19 cellular contexts compared by ENCODE assay signal in genomic region chr5:127231118-127231517, GRCh38. TPM values are rescaled to one million over a fixed set of nuclear protein-coding genes. Genes with fewer than 3 reads are reported as not detected.
DNase-seq lines count a peak whose midpoint lies in the region; ATAC-seq lines count a peak whose summit lies in the region.
"Had no signal": no experiment of that assay in that cellular context is flagged by ENCODE, and none has a peak within 500 bp of the region (broad histone marks: within the 10 kb centered on the region; RNA-seq: fewer than 3 reads in every experiment).

No MANE protein-coding gene starts in this region.

- peak overlapping the region; percentile 3 for H3K4me3 Mint-ChIP-seq in activated T-cell treated with anti-CD3 and anti-CD28 coated beads, Interleukin-2, amount 50 U/mL, for 4 hours
- peak overlapping the region in 6 of 7 donors; percentile 6 to 73 (median 44) for H3K4me3 Mint-ChIP-seq in CD8-positive, alpha-beta memory T cell
- H3K4me3 Mint-ChIP-seq in effector memory CD8-positive, alpha-beta T cell: peak overlapping the region; percentile 1 to 3
- peak overlapping the region; percentile 43 for H3K4me3 Mint-ChIP-seq in natural killer cell treated with Interleukin-12 subunit alpha and Interleukin-12 subunit beta and Interleukin-15 and Interleukin-18, amount 100 ng/mL, for 72 hours
- H3K4me3 Mint-ChIP-seq: GM23338, HFFc6 had no signal

- H3K27me3 ChIP-seq in CD8-positive, alpha-beta memory T cell (ENCODE audit: insufficient read depth, low read length, poor library complexity, severe bottlenecking): no peaks in the 10 kb centered on the region

- H3K9me3 ChIP-seq in CD8-positive, alpha-beta memory T cell (ENCODE audit: low read length): no peaks in the 10 kb centered on the region

- CTCF ChIA-PET in CD8-positive, alpha-beta memory T cell (lab: Charles Lee): no interaction called here

- H3K27ac Mint-ChIP-seq in CD8-positive, alpha-beta memory T cell: peak overlapping the region in 2 of 8 donors; percentile 32 to 62
- H3K27ac Mint-ChIP-seq in effector memory CD8-positive, alpha-beta T cell: no peak overlapping the region
- no peak overlapping the region for H3K27ac Mint-ChIP-seq in natural killer cell treated with Interleukin-12 subunit alpha and Interleukin-12 subunit beta and Interleukin-15 and Interleukin-18, amount 100 ng/mL, for 72 hours
- H3K27ac Mint-ChIP-seq: GM23338, HFFc6 had no signal

- peaks cover 10% of the 10 kb centered on the region for H3K9me3 Mint-ChIP-seq in activated T-cell treated with anti-CD3 and anti-CD28 coated beads, Interleukin-2, amount 50 U/mL, for 4 hours
- peaks cover 0 to 4% (median 0%) of the 10 kb centered on the region in 5 donors for H3K9me3 Mint-ChIP-seq in CD8-positive, alpha-beta memory T cell
- H3K9me3 Mint-ChIP-seq in effector memory CD8-positive, alpha-beta T cell: no peaks in the 10 kb centered on the region
- no peaks in the 10 kb centered on the region for H3K9me3 Mint-ChIP-seq in natural killer cell treated with Interleukin-12 subunit alpha and Interleukin-12 subunit beta and Interleukin-15 and Interleukin-18, amount 100 ng/mL, for 72 hours
- H3K9me3 Mint-ChIP-seq: GM23338, HFFc6 had no signal

- no peak for ATAC-seq in activated T-cell treated with anti-CD3 and anti-CD28 coated beads, Interleukin-2, amount 50 U/mL, for 4 hours
- ATAC-seq in effector memory CD8-positive, alpha-beta T cell (replicated peaks): no peak
- no peak for ATAC-seq in natural killer cell treated with Interleukin-12 subunit alpha and Interleukin-12 subunit beta and Interleukin-15 and Interleukin-18, amount 100 ng/mL, for 72 hours
- ATAC-seq: GM23338, Panc1, Right ventricle myocardium inferior had no signal

- no peak overlapping the region for H3K27ac ChIP-seq in CD8-positive, alpha-beta memory T cell (ENCODE audit: low read depth, low read length)

- peaks cover 8% of the 10 kb centered on the region for H3K4me1 Mint-ChIP-seq in activated T-cell treated with anti-CD3 and anti-CD28 coated beads, Interleukin-2, amount 50 U/mL, for 4 hours (ENCODE audit: low read depth)
- peaks cover 8 to 24% (median 22%) of the 10 kb centered on the region in 3 donors for H3K4me1 Mint-ChIP-seq in CD8-positive, alpha-beta memory T cell
- peaks cover 8% of the 10 kb centered on the region in 2 donors for H3K4me1 Mint-ChIP-seq in effector memory CD8-positive, alpha-beta T cell (ENCODE audit: low read depth in 2 of 2)
- H3K4me1 Mint-ChIP-seq in natural killer cell treated with Interleukin-12 subunit alpha and Interleukin-12 subunit beta and Interleukin-15 and Interleukin-18, amount 100 ng/mL, for 72 hours (ENCODE audit: low read depth in 2 of 2): no peaks in the 10 kb centered on the region

- peaks cover 12% of the 10 kb centered on the region for H3K4me1 ChIP-seq in CD8-positive, alpha-beta memory T cell (ENCODE audit: insufficient read depth, low read length)

- POLR2A ChIA-PET in CD8-positive, alpha-beta memory T cell (lab: Charles Lee): no interaction called here

- no peak for DNase-seq in activated T-cell treated with anti-CD3 and anti-CD28 coated beads, Interleukin-2, amount 50 U/mL, for 4 hours
- DNase-seq in activated T-cell treated with anti-CD3 and anti-CD28 coated beads for 4 hours (no peak), cerebellar cortex (ENCODE audit: low spot score) (no peak), A172 (ENCODE audit: low spot score) (no peak)
- no peak for DNase-seq in CD8-positive, alpha-beta memory T cell
- no peak for DNase-seq in effector memory CD8-positive, alpha-beta T cell
- DNase-seq in natural killer cell treated with Interleukin-12 subunit alpha and Interleukin-12 subunit beta and Interleukin-15 and Interleukin-18, amount 100 ng/mL, for 72 hours (ENCODE audit: low spot score): no peak
- no peak for DNase-seq in activated CD4-positive, CD25-positive, alpha-beta regulatory T cell (lab: John Stamatoyannopoulos, UW)
- DNase-seq: AML-193, DMS 273 treated with DMSO at 0.1 percent for 48 hours, HFFc6, KG1, NCI-H1105, NCI-H1694 treated with DMSO at 0.1 percent for 48 hours, NCI-H446, NCI-H748 treated with DMSO at 0.1 percent for 48 hours had no signal

- no peaks in the 10 kb centered on the region for H3K27me3 Mint-ChIP-seq in activated T-cell treated with anti-CD3 and anti-CD28 coated beads, Interleukin-2, amount 50 U/mL, for 4 hours (ENCODE audit: low read depth)
- H3K27me3 Mint-ChIP-seq in CD8-positive, alpha-beta memory T cell: no peaks in the 10 kb centered on the region
- H3K27me3 Mint-ChIP-seq in effector memory CD8-positive, alpha-beta T cell: no peaks in the 10 kb centered on the region
- no peaks in the 10 kb centered on the region for H3K27me3 Mint-ChIP-seq in natural killer cell treated with Interleukin-12 subunit alpha and Interleukin-12 subunit beta and Interleukin-15 and Interleukin-18, amount 100 ng/mL, for 72 hours

- H3K36me3 Mint-ChIP-seq in activated T-cell treated with anti-CD3 and anti-CD28 coated beads, Interleukin-2, amount 50 U/mL, for 4 hours (ENCODE audit: insufficient read depth): peaks cover 7% of the 10 kb centered on the region
- peaks cover 0 to 13% (median 5%) of the 10 kb centered on the region in 3 donors for H3K36me3 Mint-ChIP-seq in CD8-positive, alpha-beta memory T cell
- H3K36me3 Mint-ChIP-seq in effector memory CD8-positive, alpha-beta T cell (ENCODE audit: insufficient read depth): no peaks in the 10 kb centered on the region
- H3K36me3 Mint-ChIP-seq in natural killer cell treated with Interleukin-12 subunit alpha and Interleukin-12 subunit beta and Interleukin-15 and Interleukin-18, amount 100 ng/mL, for 72 hours: no peaks in the 10 kb centered on the region

- no peaks in the 10 kb centered on the region for H3K36me3 ChIP-seq in CD8-positive, alpha-beta memory T cell (ENCODE audit: insufficient read depth, low read length)

- no peak overlapping the region for H3K4me3 ChIP-seq in CD8-positive, alpha-beta memory T cell (ENCODE audit: low read length)
- H3K4me3 ChIP-seq: GM23338 had no signal

RNA-seq across cellular contexts. Expression of gene MEGF10, which starts 59.5 kb away (rescaled TPM):
- total RNA-seq in activated T-cell treated with anti-CD3 and anti-CD28 coated beads, Interleukin-2, amount 50 U/mL, for 4 hours: not detected
- not detected for total RNA-seq in CD8-positive, alpha-beta memory T cell
- not detected for polyA plus RNA-seq in CD8-positive, alpha-beta memory T cell
- not detected for total RNA-seq in natural killer cell treated with Interleukin-12 subunit alpha and Interleukin-12 subunit beta and Interleukin-15 and Interleukin-18, amount 100 ng/mL, for 72 hours
- total RNA-seq in A172 (2014; rRNA removed; shearing (Covaris generic)): 0.02 TPM in 1 of 2 replicates, not detected in the other
- total RNA-seq: HFFc6 had no signal
